16 cellular contexts compared by ENCODE assay signal in the genomic region with DNA sequence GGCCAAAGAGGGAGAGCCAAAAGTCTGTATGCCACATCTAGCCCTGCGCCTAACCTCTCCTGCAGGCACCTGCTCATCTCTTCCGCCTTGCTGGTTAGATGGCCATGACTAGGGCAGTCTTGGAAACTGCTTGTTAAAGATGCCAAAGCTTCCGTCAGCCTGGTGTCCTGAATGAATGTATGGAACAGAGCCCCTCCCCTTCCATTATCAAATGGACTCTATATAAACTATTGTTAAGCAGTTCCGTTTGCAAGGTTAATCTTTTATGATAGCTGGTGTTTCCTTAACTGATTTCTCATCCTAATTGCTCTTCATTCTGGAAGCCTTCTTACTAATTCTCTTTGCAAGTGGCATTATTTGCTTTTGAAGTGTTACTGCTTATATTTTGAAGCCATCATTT.
DNase-seq lines count a peak whose midpoint lies in the region; ATAC-seq, FAIRE-seq and TF ChIP-seq lines count a peak whose summit lies in the region.
"Had no signal": no experiment of that assay in that cellular context is flagged by ENCODE, and none has a peak within 500 bp of the region (broad histone marks: within the 10 kb centered on the region; RNA-seq: fewer than 3 reads in every experiment).

No MANE protein-coding gene starts in this region.

- H3K4me2 ChIP-seq in A549 (peak overlapping the region; percentile 41), neuronal stem cell (ENCODE audit: insufficient read depth, low read length, poor library complexity, severe bottlenecking) (no peak overlapping the region)

- no peak overlapping the region for H2BK15ac ChIP-seq in neuronal stem cell (ENCODE audit: low read length)

- CTCF ChIA-PET in A549 (lab: Yijun Ruan, JAX) = no interaction called here
- CTCF ChIA-PET in activated CD4-positive, alpha-beta memory T cell treated with anti-CD3 and anti-CD28 coated beads, Interleukin-2, amount 10 ng/mL, durations not matched to agents 7 days and 5 days (lab: Charles Lee) = no interaction called here

- H3K79me1 ChIP-seq in neuronal stem cell (ENCODE audit: low read depth, low read length) = no peaks in the 10 kb centered on the region

- peaks cover 15% of the 10 kb centered on the region; the same call in 2 of the 3 replicates for H3K4me1 ChIP-seq in A549
- no peaks in the 10 kb centered on the region for H3K4me1 ChIP-seq in neuronal stem cell (ENCODE audit: control insufficient read depth in 2 of 2, insufficient read depth in 1 of 2, low read depth in 1 of 2, low read length in 2 of 2)
- H3K4me1 ChIP-seq: body of pancreas, HAP-1 had no signal

- H3K27ac Mint-ChIP-seq in activated CD4-positive, alpha-beta memory T cell treated with anti-CD3 and anti-CD28 coated beads, Interleukin-2, amount 10 ng/mL, durations not matched to agents 7 days and 5 days = peak overlapping the region; percentile 69
- H3K27ac Mint-ChIP-seq in memory B cell = peak overlapping the region; percentile 51
- H3K27ac Mint-ChIP-seq in progenitor cell of endocrine pancreas = no peak overlapping the region

- H3K4me3 ChIP-seq in A549 (no peak overlapping the region), neuronal stem cell (ENCODE audit: low read length in 2 of 2) (no peak overlapping the region)
- H3K4me3 ChIP-seq: body of pancreas, HAP-1 had no signal

- DNase-seq in A549 (ENCODE audit: low read depth in 1 of 2, low spot score in 1 of 2) = no peak
- no peak for DNase-seq in activated CD4-positive, alpha-beta memory T cell treated with anti-CD3 and anti-CD28 coated beads, Interleukin-2, amount 10 ng/mL, durations not matched to agents 7 days and 5 days
- no peak for DNase-seq in memory B cell (ENCODE audit: low spot score in 2 of 2)
- DNase-seq in cerebellar nuclear complex (lab: John Stamatoyannopoulos, UW) = no peak
- DNase-seq in neuronal stem cell (ENCODE audit: low spot score) = no peak
- no peak for DNase-seq in cardiac septum (ENCODE audit: low spot score)
- DNase-seq in progenitor cell of endocrine pancreas (ENCODE audit: low spot score, unreplicated experiment) = no peak
- DNase-seq: activated CD4-positive, alpha-beta T cell treated with anti-CD3 and anti-CD28 coated beads, Interleukin-2, amount 50 U/mL, for 1 hour; activated effector memory CD4-positive, alpha-beta T cell treated with Interleukin-2 at 50 U/mL for 16 hours; NCI-H2029; NCI-H526 treated with DMSO at 0.1 percent for 48 hours; T-helper 9 cell had no signal

- no peak overlapping the region for H2BK5ac ChIP-seq in neuronal stem cell (ENCODE audit: low read length)

- intact Hi-C loops in cardiac septum (cut with DNase I) = no loop called here

- TF ChIP-seq EP300 in A549 (IDR thresholded peaks at IDR 0.05) = no peak

- no peak overlapping the region for H3K9ac ChIP-seq in neuronal stem cell (ENCODE audit: low read depth, low read length, poor library complexity)

- no peak for FAIRE-seq in A549 (lab: Jason Lieb, UNC)

- H2AK5ac ChIP-seq in neuronal stem cell (ENCODE audit: low read depth, low read length) = no peak overlapping the region

- no peak overlapping the region for H4K91ac ChIP-seq in neuronal stem cell (ENCODE audit: low read depth, low read length, poor library complexity)

- no peak overlapping the region for H3K4ac ChIP-seq in neuronal stem cell (ENCODE audit: low read length)

- no peaks in the 10 kb centered on the region for H3K27me3 Mint-ChIP-seq in activated CD4-positive, alpha-beta memory T cell treated with anti-CD3 and anti-CD28 coated beads, Interleukin-2, amount 10 ng/mL, durations not matched to agents 7 days and 5 days
- H3K27me3 Mint-ChIP-seq in memory B cell = no peaks in the 10 kb centered on the region
- H3K27me3 Mint-ChIP-seq in progenitor cell of endocrine pancreas = no peaks in the 10 kb centered on the region

- H3K36me3 Mint-ChIP-seq in activated CD4-positive, alpha-beta memory T cell treated with anti-CD3 and anti-CD28 coated beads, Interleukin-2, amount 10 ng/mL, durations not matched to agents 7 days and 5 days (ENCODE audit: low read depth) = peaks cover 23% of the 10 kb centered on the region
- H3K36me3 Mint-ChIP-seq in memory B cell = peaks cover 29% of the 10 kb centered on the region
- peaks cover 17% of the 10 kb centered on the region for H3K36me3 Mint-ChIP-seq in progenitor cell of endocrine pancreas (ENCODE audit: insufficient read depth)

- no peak overlapping the region for H2BK12ac ChIP-seq in neuronal stem cell (ENCODE audit: low read length)

- no peak overlapping the region for H2AFZ ChIP-seq in neuronal stem cell (ENCODE audit: low read length)

- no peak; a peak in 1 of 6 replicates for ATAC-seq in A549
- ATAC-seq in GM18870 (IDR thresholded peaks at IDR 0.05; ENCODE audit: unreplicated experiment) = peak; percentile 5
- no peak for ATAC-seq in memory B cell (ENCODE audit: low read depth)

- H3K36me3 ChIP-seq in neuronal stem cell (replicated peaks in 1 of 2; ENCODE audit: control insufficient read depth in 2 of 2, insufficient read depth in 2 of 2, low read length in 2 of 2) = peaks cover 1 to 48% of the 10 kb centered on the region in 2 donors
- H3K36me3 ChIP-seq: HAP-1 had no signal

- H3K18ac ChIP-seq in neuronal stem cell (ENCODE audit: low read length) = no peak overlapping the region

- H4K8ac ChIP-seq in neuronal stem cell (ENCODE audit: low read depth, low read length) = no peak overlapping the region

- H3K27ac ChIP-seq in A549 (peak overlapping the region; percentile 58 to 69), neuronal stem cell (replicated peaks; ENCODE audit: low read length) (no peak overlapping the region)
- H3K27ac ChIP-seq: body of pancreas, neutrophil had no signal

- H3K9me3 Mint-ChIP-seq in activated CD4-positive, alpha-beta memory T cell treated with anti-CD3 and anti-CD28 coated beads, Interleukin-2, amount 10 ng/mL, durations not matched to agents 7 days and 5 days = no peaks in the 10 kb centered on the region
- H3K9me3 Mint-ChIP-seq in memory B cell (no peaks in the 10 kb centered on the region), progenitor cell of endocrine pancreas (ENCODE audit: low read depth) (peaks cover 3% of the 10 kb centered on the region)

- no peaks in the 10 kb centered on the region for H3K27me3 ChIP-seq in neuronal stem cell (ENCODE audit: control insufficient read depth in 3 of 3, insufficient read depth in 3 of 3, low read depth in 1 of 3, low read length in 3 of 3)
- H3K27me3 ChIP-seq: body of pancreas, neutrophil had no signal

- WGBS in A549 (ENCODE audit: missing lambda C conversion rate) = 76% methylated on average over 4 of the region's 4 CpGs
- WGBS in neuronal stem cell (ENCODE audit: extremely low coverage in 2 of 2, insufficient read length in 2 of 2, insufficient replicate concordance in 1 of 2), 2 donors = no CpG with 5 or more reads among the region's 4 CpGs

- H3K4me3 Mint-ChIP-seq in activated CD4-positive, alpha-beta memory T cell treated with anti-CD3 and anti-CD28 coated beads, Interleukin-2, amount 10 ng/mL, durations not matched to agents 7 days and 5 days = no peak overlapping the region
- H3K4me3 Mint-ChIP-seq in memory B cell (no peak overlapping the region), progenitor cell of endocrine pancreas (ENCODE audit: low read depth) (no peak overlapping the region)

- peaks cover 17% of the 10 kb centered on the region for H3K4me1 Mint-ChIP-seq in activated CD4-positive, alpha-beta memory T cell treated with anti-CD3 and anti-CD28 coated beads, Interleukin-2, amount 10 ng/mL, durations not matched to agents 7 days and 5 days
- H3K4me1 Mint-ChIP-seq in memory B cell = peaks cover 9% of the 10 kb centered on the region
- no peaks in the 10 kb centered on the region for H3K4me1 Mint-ChIP-seq in progenitor cell of endocrine pancreas (ENCODE audit: low read depth)

- H3K23ac ChIP-seq in neuronal stem cell (ENCODE audit: low read depth, low read length, poor library complexity) = no peak overlapping the region

- no peak overlapping the region for H2BK120ac ChIP-seq in neuronal stem cell (ENCODE audit: low read depth, low read length)

- POLR2A ChIA-PET in A549 (lab: Yijun Ruan, JAX) = no interaction called here
- POLR2A ChIA-PET in activated CD4-positive, alpha-beta memory T cell treated with anti-CD3 and anti-CD28 coated beads, Interleukin-2, amount 10 ng/mL, durations not matched to agents 7 days and 5 days (lab: Charles Lee) = no interaction called here

- H3K14ac ChIP-seq in neuronal stem cell (ENCODE audit: low read length) = no peak overlapping the region

- no peak for TF ChIP-seq RAD21 in A549 (conservative IDR thresholded peaks at IDR 0.05 in 1 of 2, IDR thresholded peaks at IDR 0.05 in 1 of 2)

- no peak for TF ChIP-seq CTCF in A549 (IDR thresholded peaks at IDR 0.05)
- no peak for TF ChIP-seq CTCF in progenitor cell of endocrine pancreas (IDR thresholded peaks at IDR 0.05; ENCODE audit: unreplicated experiment)

- H3K9me3 ChIP-seq in A549 (no peaks in the 10 kb centered on the region), neuronal stem cell (replicated peaks in 1 of 2; ENCODE audit: control insufficient read depth in 2 of 2, insufficient read depth in 1 of 2, low read depth in 1 of 2, low read length in 2 of 2) (peaks cover 0 to 5% of the 10 kb centered on the region in 2 donors)
- H3K9me3 ChIP-seq: body of pancreas, HAP-1, neutrophil had no signal

- no peak for TF ChIP-seq POLR2A in A549 (IDR thresholded peaks at IDR 0.05; ENCODE audit: low read length)

TF ChIP-seq in A549, 52 proteins besides CTCF, POLR2A, EP300 and RAD21:
- TF ChIP-seq FOXS1 (CRISPR knock-in tag; IDR thresholded peaks at IDR 0.05) (no peak), HEYL (CRISPR knock-in tag; IDR thresholded peaks at IDR 0.05) (no peak), NR3C1 (IDR thresholded peaks at IDR 0.05) (no peak), RNF2 (IDR thresholded peaks at IDR 0.05; ENCODE audit: borderline replicate concordance, low read depth) (no peak), PHF8 (IDR thresholded peaks at IDR 0.05; ENCODE audit: borderline replicate concordance, low read depth) (no peak), CHD4 (IDR thresholded peaks at IDR 0.05; ENCODE audit: borderline replicate concordance) (no peak), ZNF302 (CRISPR knock-in tag; IDR thresholded peaks at IDR 0.05) (no peak), ZC3H11A (IDR thresholded peaks at IDR 0.05) (no peak), JUNB (IDR thresholded peaks at IDR 0.05) (no peak), ESRRA (IDR thresholded peaks at IDR 0.05; ENCODE audit: borderline replicate concordance, low read length) (no peak), MAZ (IDR thresholded peaks at IDR 0.05; ENCODE audit: borderline replicate concordance, low read depth, low read length) (no peak)
- TF ChIP-seq, protein P1, sequence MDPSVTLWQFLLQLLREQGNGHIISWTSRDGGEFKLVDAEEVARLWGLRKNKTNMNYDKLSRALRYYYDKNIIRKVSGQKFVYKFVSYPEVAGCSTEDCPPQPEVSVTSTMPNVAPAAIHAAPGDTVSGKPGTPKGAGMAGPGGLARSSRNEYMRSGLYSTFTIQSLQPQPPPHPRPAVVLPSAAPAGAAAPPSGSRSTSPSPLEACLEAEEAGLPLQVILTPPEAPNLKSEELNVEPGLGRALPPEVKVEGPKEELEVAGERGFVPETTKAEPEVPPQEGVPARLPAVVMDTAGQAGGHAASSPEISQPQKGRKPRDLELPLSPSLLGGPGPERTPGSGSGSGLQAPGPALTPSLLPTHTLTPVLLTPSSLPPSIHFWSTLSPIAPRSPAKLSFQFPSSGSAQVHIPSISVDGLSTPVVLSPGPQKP (IDR thresholded peaks at IDR 0.05; ENCODE audit: low read depth, low read length) = no peak
TF ChIP-seq in A549: peak in this region for 0.
